1 cellular context compared by ENCODE assay signal in the genomic region with DNA sequence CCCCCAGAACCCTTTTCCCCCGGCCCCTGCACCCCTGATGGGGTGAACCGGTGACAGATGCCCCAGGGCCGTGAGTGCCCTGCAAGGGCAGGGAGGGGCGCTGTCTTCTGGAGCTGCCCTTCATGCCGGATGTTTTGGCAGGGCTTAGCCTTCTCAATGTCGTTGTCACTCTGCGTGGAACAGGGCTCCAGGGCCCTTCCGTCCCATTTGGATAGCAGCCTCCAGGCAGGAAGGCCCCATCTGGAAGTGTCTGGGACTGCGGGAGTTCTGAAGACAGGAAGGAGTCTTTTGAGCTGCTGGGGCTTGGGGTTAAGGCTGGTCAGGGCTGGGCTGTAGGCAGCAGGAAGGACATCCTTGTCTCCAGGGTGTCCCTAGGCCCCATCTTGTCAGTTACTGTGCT.
TF ChIP-seq lines count a peak whose summit lies in the region.

No MANE protein-coding gene starts in this region.

TF ChIP-seq in GM12878, 131 proteins besides CTCF, POLR2A, EP300 and RAD21:
- TF ChIP-seq FOXM1 (IDR thresholded peaks at IDR 0.05; ENCODE audit: low read depth, low read length) (no peak), ZNF384 (IDR thresholded peaks at IDR 0.05; ENCODE audit: borderline replicate concordance, low read depth, low read length) (no peak), TAF1 (IDR thresholded peaks at IDR 0.05; ENCODE audit: borderline replicate concordance, low read depth, low read length) (no peak), RFX5 (IDR thresholded peaks at IDR 0.05; ENCODE audit: low read depth, low read length) (no peak), SMAD1 (IDR thresholded peaks at IDR 0.05; ENCODE audit: low read depth, partially characterized antibody) (no peak), POU2F2 (IDR thresholded peaks at IDR 0.05; ENCODE audit: borderline replicate concordance, low read depth, low read length) (no peak), FOS (IDR thresholded peaks at IDR 0.05; ENCODE audit: borderline replicate concordance, extremely low read depth, insufficient read length) (no peak), SREBF2 (IDR thresholded peaks at IDR 0.05; ENCODE audit: low read length) (no peak), CHD2 (IDR thresholded peaks at IDR 0.05; ENCODE audit: borderline replicate concordance, low read depth, low read length) (no peak)
